Comparison of ENCODE assay signal across 8 cellular contexts in genomic region chr7:10412426-10413019, GRCh38.
DNase-seq lines count a peak whose midpoint lies in the region; ATAC-seq, FAIRE-seq and TF ChIP-seq lines count a peak whose summit lies in the region.

No MANE protein-coding gene starts in this region.

- no TSS peak for BruUV-seq in endothelial cell of umbilical vein (replicated peaks; lab: Mats Ljungman, UMichigan)

- H3K27ac ChIP-seq in endothelial cell of umbilical vein (ENCODE audit: insufficient read depth, low read depth, low read length), result no peak overlapping the region

- FAIRE-seq in RCC 7860 (lab: Jason Lieb, UNC) (peak; percentile 82), endothelial cell of umbilical vein (lab: Jason Lieb, UNC) (peak; percentile 72)

- H3K79me2 ChIP-seq in endothelial cell of umbilical vein (ENCODE audit: control insufficient read depth, insufficient read depth, low read length), result no peaks in the 10 kb centered on the region

- CTCF ChIA-PET in activated CD4-positive, alpha-beta T cell treated with anti-CD3 and anti-CD28 coated beads for 36 hours (lab: Charles Lee), result interaction anchor here (0.6 to 1.3 kb wide), 7 partner anchors 10 to 579 kb away, joined by 3 to 9 read pairs (median 3); no protein-coding TSS in a partner anchor
- CTCF ChIA-PET in endothelial cell of umbilical vein (lab: Charles Lee), result interaction anchor here (0.6 to 1.5 kb wide), 25 partner anchors 10 to 1994 kb away, joined by 3 to 29 read pairs (median 3); no protein-coding TSS in a partner anchor
- CTCF ChIA-PET in activated CD4-positive, alpha-beta memory T cell treated with anti-CD3 and anti-CD28 coated beads, Interleukin-2, amount 10 ng/mL, durations not matched to agents 7 days and 5 days (lab: Charles Lee), result interaction anchor here (0.9 to 1.5 kb wide), 3 partner anchors 10 to 476 kb away, joined by 3 to 4 read pairs (median 3); no protein-coding TSS in a partner anchor

- H2AFZ ChIP-seq in endothelial cell of umbilical vein (ENCODE audit: low read depth, low read length), result no peak overlapping the region

- ATAC-seq in activated CD4-positive, alpha-beta T cell treated with anti-CD3 and anti-CD28 coated beads for 36 hours, result no peak
- ATAC-seq in GM21528 (IDR thresholded peaks at IDR 0.05; ENCODE audit: low FRiP score, unreplicated experiment), result peak; percentile 82

- intact Hi-C loops in activated CD4-positive, alpha-beta T cell treated with anti-CD3 and anti-CD28 coated beads for 36 hours (cut with DNase I, micrococcal nuclease), result loop anchor here (2.0 to 5.0 kb wide), 4 partner anchors 475 to 1995 kb away; no protein-coding TSS in a partner anchor
- intact Hi-C loops in endothelial cell of umbilical vein (cut with micrococcal nuclease), result loop anchor here (1.0 to 10.0 kb wide), 6 partner anchors 258 to 1995 kb away; no protein-coding TSS in a partner anchor

- peaks cover 1% of the 10 kb centered on the region for H3K27me3 Mint-ChIP-seq in activated CD4-positive, alpha-beta T cell treated with anti-CD3 and anti-CD28 coated beads for 36 hours
- no peaks in the 10 kb centered on the region for H3K27me3 Mint-ChIP-seq in osteocyte (ENCODE audit: unreplicated experiment)
- H3K27me3 Mint-ChIP-seq in activated CD4-positive, alpha-beta memory T cell treated with anti-CD3 and anti-CD28 coated beads, Interleukin-2, amount 10 ng/mL, durations not matched to agents 7 days and 5 days, result no peaks in the 10 kb centered on the region

- H3K9me1 ChIP-seq in endothelial cell of umbilical vein (replicated peaks; ENCODE audit: control insufficient read depth, extremely low read depth, insufficient read depth, low read length), result no peaks in the 10 kb centered on the region

- no peak overlapping the region for H3K27ac Mint-ChIP-seq in activated CD4-positive, alpha-beta T cell treated with anti-CD3 and anti-CD28 coated beads for 36 hours
- no peak overlapping the region for H3K27ac Mint-ChIP-seq in osteocyte (ENCODE audit: unreplicated experiment)
- H3K27ac Mint-ChIP-seq in activated CD4-positive, alpha-beta memory T cell treated with anti-CD3 and anti-CD28 coated beads, Interleukin-2, amount 10 ng/mL, durations not matched to agents 7 days and 5 days, result no peak overlapping the region

- no peaks in the 10 kb centered on the region for H3K9me3 ChIP-seq in endothelial cell of umbilical vein (replicated peaks; ENCODE audit: control insufficient read depth, insufficient read depth, low read length)

- no peaks in the 10 kb centered on the region for H4K20me1 ChIP-seq in endothelial cell of umbilical vein (replicated peaks; ENCODE audit: control insufficient read depth, extremely low read depth, insufficient read depth, low read length)

- H3K4me1 ChIP-seq in endothelial cell of umbilical vein (ENCODE audit: control insufficient read depth, extremely low read depth, insufficient read depth, low read length), result no peaks in the 10 kb centered on the region

- dilution Hi-C loops in endothelial cell of umbilical vein (cut with MboI; ENCODE audit: extremely low pct_ligation_motif_present, low sequenced_read_pairs), result no loop called here

- peak; percentile 19 for DNase-seq in activated CD4-positive, alpha-beta T cell treated with anti-CD3 and anti-CD28 coated beads for 36 hours
- DNase-seq in activated CD4-positive, alpha-beta T cell treated with anti-CD3 and anti-CD28 coated beads, Interleukin-2, amount 50 U/mL, for 4 hours, result no peak
- DNase-seq in HuH-7.5 (ENCODE audit: low spot score), result peak; percentile 7
- DNase-seq in RCC 7860 (ENCODE audit: low spot score), result peak; percentile 30
- DNase-seq in endothelial cell of umbilical vein (ENCODE audit: low read depth, low spot score), result peak; percentile 59
- DNase-seq in osteocyte (ENCODE audit: extremely low spot score, unreplicated experiment), result no peak
- DNase-seq in activated CD4-positive, alpha-beta memory T cell treated with anti-CD3 and anti-CD28 coated beads, Interleukin-2, amount 10 ng/mL, durations not matched to agents 7 days and 5 days, result no peak

- no peak overlapping the region for H3K4me3 ChIP-seq in endothelial cell of umbilical vein (replicated peaks in 1 of 3; ENCODE audit: insufficient read depth in 1 of 3, low read depth in 1 of 3, low read length in 3 of 3)

- H3K9ac ChIP-seq in endothelial cell of umbilical vein (replicated peaks; ENCODE audit: extremely low read depth, insufficient read depth, low read length), result peak overlapping the region; percentile 3

- H3K9me3 Mint-ChIP-seq in activated CD4-positive, alpha-beta T cell treated with anti-CD3 and anti-CD28 coated beads for 36 hours (ENCODE audit: low read depth), result no peaks in the 10 kb centered on the region
- H3K9me3 Mint-ChIP-seq in osteocyte (ENCODE audit: unreplicated experiment), result no peaks in the 10 kb centered on the region
- no peaks in the 10 kb centered on the region for H3K9me3 Mint-ChIP-seq in activated CD4-positive, alpha-beta memory T cell treated with anti-CD3 and anti-CD28 coated beads, Interleukin-2, amount 10 ng/mL, durations not matched to agents 7 days and 5 days

- H3K4me2 ChIP-seq in endothelial cell of umbilical vein (ENCODE audit: insufficient read depth, low read length), result no peak overlapping the region

- no peak for TF ChIP-seq POLR2A in endothelial cell of umbilical vein (IDR thresholded peaks at IDR 0.05; ENCODE audit: low read depth, low read length)

- H3K4me3 Mint-ChIP-seq in activated CD4-positive, alpha-beta T cell treated with anti-CD3 and anti-CD28 coated beads for 36 hours, result no peak overlapping the region
- no peak overlapping the region for H3K4me3 Mint-ChIP-seq in osteocyte (ENCODE audit: unreplicated experiment)
- no peak overlapping the region for H3K4me3 Mint-ChIP-seq in activated CD4-positive, alpha-beta memory T cell treated with anti-CD3 and anti-CD28 coated beads, Interleukin-2, amount 10 ng/mL, durations not matched to agents 7 days and 5 days

- H3K36me3 Mint-ChIP-seq in activated CD4-positive, alpha-beta T cell treated with anti-CD3 and anti-CD28 coated beads for 36 hours (ENCODE audit: low read depth), result no peaks in the 10 kb centered on the region
- no peaks in the 10 kb centered on the region for H3K36me3 Mint-ChIP-seq in osteocyte (ENCODE audit: unreplicated experiment)
- no peaks in the 10 kb centered on the region for H3K36me3 Mint-ChIP-seq in activated CD4-positive, alpha-beta memory T cell treated with anti-CD3 and anti-CD28 coated beads, Interleukin-2, amount 10 ng/mL, durations not matched to agents 7 days and 5 days (ENCODE audit: low read depth)

- no peaks in the 10 kb centered on the region for H3K36me3 ChIP-seq in endothelial cell of umbilical vein (ENCODE audit: control insufficient read depth in 2 of 2, extremely low read depth in 1 of 2, insufficient read depth in 2 of 2, low read length in 2 of 2)

- TF ChIP-seq CTCF in endothelial cell of umbilical vein (IDR thresholded peaks at IDR 0.05; ENCODE audit: extremely low read depth in 1 of 2, insufficient read depth in 1 of 2, low read depth in 1 of 2, low read length in 2 of 2), result peak; percentile 32 to 43
- TF ChIP-seq CTCF in osteocyte (IDR thresholded peaks at IDR 0.05), result peak; percentile 80

- no peaks in the 10 kb centered on the region for H3K27me3 ChIP-seq in endothelial cell of umbilical vein (ENCODE audit: control insufficient read depth in 2 of 2, insufficient read depth in 2 of 2, low read length in 2 of 2)

- no peaks in the 10 kb centered on the region for H3K4me1 Mint-ChIP-seq in activated CD4-positive, alpha-beta T cell treated with anti-CD3 and anti-CD28 coated beads for 36 hours
- H3K4me1 Mint-ChIP-seq in osteocyte (ENCODE audit: unreplicated experiment), result peaks cover 4% of the 10 kb centered on the region
- H3K4me1 Mint-ChIP-seq in activated CD4-positive, alpha-beta memory T cell treated with anti-CD3 and anti-CD28 coated beads, Interleukin-2, amount 10 ng/mL, durations not matched to agents 7 days and 5 days, result no peaks in the 10 kb centered on the region

- POLR2A ChIA-PET in activated CD4-positive, alpha-beta T cell treated with anti-CD3 and anti-CD28 coated beads for 36 hours (lab: Charles Lee), result no interaction called here
- POLR2A ChIA-PET in endothelial cell of umbilical vein (lab: Charles Lee), result no interaction called here
- POLR2A ChIA-PET in activated CD4-positive, alpha-beta memory T cell treated with anti-CD3 and anti-CD28 coated beads, Interleukin-2, amount 10 ng/mL, durations not matched to agents 7 days and 5 days (lab: Charles Lee), result no interaction called here

TF ChIP-seq in endothelial cell of umbilical vein, 7 proteins besides CTCF, POLR2A, EP300 and RAD21:
- TF ChIP-seq POLR2AphosphoS5 (IDR thresholded peaks at IDR 0.05; ENCODE audit: insufficient read depth, low read depth, low read length), result no peak
- no peak for TF ChIP-seq FOS (IDR thresholded peaks at IDR 0.05; ENCODE audit: borderline replicate concordance, insufficient read depth, low read length)
- no peak for TF ChIP-seq MYC (IDR thresholded peaks at IDR 0.05; ENCODE audit: low read depth, low read length)
- no peak for TF ChIP-seq GATA2 (IDR thresholded peaks at IDR 0.05; ENCODE audit: insufficient read depth, insufficient read length, low read depth, low read length)
- TF ChIP-seq EZH2 (IDR thresholded peaks at IDR 0.05; ENCODE audit: borderline replicate concordance, low read depth, low read length, severe bottlenecking), result no peak
- no peak for TF ChIP-seq MAX (IDR thresholded peaks at IDR 0.05; ENCODE audit: insufficient read depth, insufficient read length)
- no peak for TF ChIP-seq JUN (IDR thresholded peaks at IDR 0.05; ENCODE audit: borderline replicate concordance, insufficient read depth, insufficient read length, low read depth)

Comparison
In these comparisons a context has a peak if more than half of its experiments do, and no peak if none do; other contexts are left out.
1. DNase-seq: peak in activated CD4-positive, alpha-beta T cell treated with anti-CD3 and anti-CD28 coated beads for 36 hours (single experiment), HuH-7.5 (single experiment), RCC 7860 (single experiment) and endothelial cell of umbilical vein (single experiment); none in activated CD4-positive, alpha-beta T cell treated with anti-CD3 and anti-CD28 coated beads, Interleukin-2, amount 50 U/mL, for 4 hours (0 of 2), osteocyte (single experiment) and activated CD4-positive, alpha-beta memory T cell treated with anti-CD3 and anti-CD28 coated beads, Interleukin-2, amount 10 ng/mL, durations not matched to agents 7 days and 5 days (single experiment).